In genomic region chr6:62288562-62288961, GRCh38 we compare ENCODE assay signal across 39 cellular contexts. TPM values are rescaled to one million over a fixed set of nuclear protein-coding genes. Genes with fewer than 3 reads are reported as not detected.
"Had no signal": no experiment of that assay in that cellular context is flagged by ENCODE, and none has a peak within 500 bp of the region (broad histone marks: within the 10 kb centered on the region; RNA-seq: fewer than 3 reads in every experiment).

No MANE protein-coding gene starts in this region.

- DNase-seq: Karpas-422, Kasumi-1, MG63, MM.1S, MV-4-11, NCI-H1048, NCI-H1092, NCI-H1092 treated with DMSO at 0.1 percent for 48 hours, NCI-H1105, NCI-H1105 treated with DMSO at 0.1 percent for 48 hours, NCI-H1417, NCI-H1417 treated with DMSO at 0.1 percent for 48 hours, NCI-H1436, NCI-H1436 treated with DMSO at 0.1 percent for 48 hours, NCI-H146, NCI-H1694, NCI-H1694 treated with DMSO at 0.1 percent for 48 hours, NCI-H187, NCI-H187 treated with DMSO at 0.1 percent for 48 hours, NCI-H1930, NCI-H2029, NCI-H2029 treated with DMSO at 0.1 percent for 48 hours, NCI-H2081, NCI-H2081 treated with DMSO at 0.1 percent for 48 hours, NCI-H2107, NCI-H2171, NCI-H2171 treated with DMSO at 0.1 percent for 48 hours, NCI-H2227 treated with DMSO at 0.1 percent for 48 hours, NCI-H226, NCI-H446, NCI-H446 treated with DMSO at 0.1 percent for 48 hours, NCI-H510A, NCI-H510A treated with DMSO at 0.1 percent for 48 hours, NCI-H524, NCI-H524 treated with DMSO at 0.1 percent for 48 hours had no signal

RNA-seq across cellular contexts. Expression of gene KHDRBS2, which starts 2.5 kb away (rescaled TPM):
- total RNA-seq: LHCN-M2, M059J, MCF 10A, NCI-H460 had no signal
